16 cellular contexts compared by ENCODE assay signal in genomic region chr9:123571240-123571639, GRCh38.
DNase-seq lines count a peak whose midpoint lies in the region; ATAC-seq and TF ChIP-seq lines count a peak whose summit lies in the region.
"Had no signal": no experiment of that assay in that cellular context is flagged by ENCODE, and none has a peak within 500 bp of the region (broad histone marks: within the 10 kb centered on the region; RNA-seq: fewer than 3 reads in every experiment).

No MANE protein-coding gene starts in this region.

- TF ChIP-seq CTCF in MCF 10A (IDR thresholded peaks at IDR 0.05; ENCODE audit: unreplicated experiment) (no peak), adrenal gland (IDR thresholded peaks at IDR 0.05) (no peak)

- ATAC-seq in GM19397 (IDR thresholded peaks at IDR 0.05; ENCODE audit: unreplicated experiment) (peak; percentile 53), HG02981 (IDR thresholded peaks at IDR 0.05; ENCODE audit: unreplicated experiment) (peak; percentile 61)
- peak; percentile 83 to 88 for ATAC-seq in stimulated activated naive B cell treated with anti-CD40 and anti-IgM and Interleukin-4, amounts not matched to agents 10 μg/mL and 1 μg/mL and 100 μg/mL, for 72 hours (replicated peaks)
- ATAC-seq: K562 had no signal

- POLR2A ChIA-PET in MCF 10A (lab: Yijun Ruan, JAX) = interaction anchor here (1.4 kb wide), 1 partner anchor 16 kb away, joined by 6 read pairs; no protein-coding TSS in a partner anchor

- DNase-seq in activated naive CD4-positive, alpha-beta T cell treated with anti-CD3 and anti-CD28 coated beads, Interleukin-2, amount 10 ng/mL, durations not matched to agents 7 days and 5 days = no peak
- no peak for DNase-seq in stimulated activated naive B cell treated with anti-CD40 and anti-IgM and Interleukin-4, amounts not matched to agents 10 μg/mL and 1 μg/mL and 100 μg/mL, for 72 hours
- DNase-seq in MCF 10A (ENCODE audit: unreplicated experiment) (no peak), NCI-H1436 treated with DMSO at 0.1 percent for 48 hours (lab: John Stamatoyannopoulos, UW) (no peak), adrenal gland (no peak)
- DNase-seq: 8988T; AML-193; Caco-2; CD8-positive, alpha-beta memory T cell; GOT3; H9 had no signal

- H3K4me1 ChIP-seq in adrenal gland (replicated peaks in 1 of 2) = no peaks in the 10 kb centered on the region
- H3K4me1 ChIP-seq: Caco-2 had no signal

- peaks cover 9% of the 10 kb centered on the region for H3K9me3 Mint-ChIP-seq in activated naive CD4-positive, alpha-beta T cell treated with anti-CD3 and anti-CD28 coated beads, Interleukin-2, amount 50 U/mL, for 24 hours
- H3K9me3 Mint-ChIP-seq in activated naive CD4-positive, alpha-beta T cell treated with anti-CD3 and anti-CD28 coated beads, Interleukin-2, amount 10 ng/mL, durations not matched to agents 7 days and 5 days = peaks cover 7% of the 10 kb centered on the region
- peaks cover under 1 to 3% of the 10 kb centered on the region in 2 donors for H3K9me3 Mint-ChIP-seq in stimulated activated naive B cell treated with anti-CD40 and anti-IgM and Interleukin-4, amounts not matched to agents 10 μg/mL and 1 μg/mL and 100 μg/mL, for 72 hours
- H3K9me3 Mint-ChIP-seq in MCF 10A (ENCODE audit: unreplicated experiment) = peaks cover 10% of the 10 kb centered on the region

- H3K36me3 ChIP-seq in adrenal gland (replicated peaks in 1 of 2) = no peaks in the 10 kb centered on the region

- CTCF ChIA-PET in activated naive CD4-positive, alpha-beta T cell treated with anti-CD3 and anti-CD28 coated beads, Interleukin-2, amount 10 ng/mL, durations not matched to agents 7 days and 5 days (lab: Charles Lee) = interaction anchor here (0.6 kb wide), 1 partner anchor 20 kb away, joined by 3 read pairs; no protein-coding TSS in a partner anchor
- CTCF ChIA-PET in MCF 10A (lab: Yijun Ruan, JAX) = no interaction called here

- 85 to 96% (median 89%) methylated on average over 2 of the region's 2 CpGs for WGBS in adrenal gland, 4 donors

- H3K27me3 Mint-ChIP-seq in activated naive CD4-positive, alpha-beta T cell treated with anti-CD3 and anti-CD28 coated beads, Interleukin-2, amount 50 U/mL, for 24 hours = no peaks in the 10 kb centered on the region
- no peaks in the 10 kb centered on the region for H3K27me3 Mint-ChIP-seq in activated naive CD4-positive, alpha-beta T cell treated with anti-CD3 and anti-CD28 coated beads, Interleukin-2, amount 10 ng/mL, durations not matched to agents 7 days and 5 days
- H3K27me3 Mint-ChIP-seq in stimulated activated naive B cell treated with anti-CD40 and anti-IgM and Interleukin-4, amounts not matched to agents 10 μg/mL and 1 μg/mL and 100 μg/mL, for 72 hours = no peaks in the 10 kb centered on the region
- H3K27me3 Mint-ChIP-seq in MCF 10A (ENCODE audit: insufficient read depth, unreplicated experiment) = no peaks in the 10 kb centered on the region

- no peak overlapping the region for H3K4me3 ChIP-seq in adrenal gland
- H3K4me3 ChIP-seq: BLaER1, K562 had no signal

- no peaks in the 10 kb centered on the region for H3K4me1 Mint-ChIP-seq in activated naive CD4-positive, alpha-beta T cell treated with anti-CD3 and anti-CD28 coated beads, Interleukin-2, amount 50 U/mL, for 24 hours
- H3K4me1 Mint-ChIP-seq in activated naive CD4-positive, alpha-beta T cell treated with anti-CD3 and anti-CD28 coated beads, Interleukin-2, amount 10 ng/mL, durations not matched to agents 7 days and 5 days = no peaks in the 10 kb centered on the region
- peaks cover 10 to 23% of the 10 kb centered on the region in 2 donors for H3K4me1 Mint-ChIP-seq in stimulated activated naive B cell treated with anti-CD40 and anti-IgM and Interleukin-4, amounts not matched to agents 10 μg/mL and 1 μg/mL and 100 μg/mL, for 72 hours
- H3K4me1 Mint-ChIP-seq in MCF 10A (ENCODE audit: insufficient read depth, unreplicated experiment) = no peaks in the 10 kb centered on the region
- H3K4me1 Mint-ChIP-seq: CD8-positive, alpha-beta memory T cell had no signal

- no peak for TF ChIP-seq POLR2A in adrenal gland (IDR thresholded peaks at IDR 0.05)

- intact Hi-C loops in MCF 10A (cut with micrococcal nuclease) = no loop called here
- intact Hi-C loops in adrenal gland (cut with DNase I) = no loop called here

- H3K27ac Mint-ChIP-seq in activated naive CD4-positive, alpha-beta T cell treated with anti-CD3 and anti-CD28 coated beads, Interleukin-2, amount 50 U/mL, for 24 hours = peak overlapping the region; percentile 59
- H3K27ac Mint-ChIP-seq in activated naive CD4-positive, alpha-beta T cell treated with anti-CD3 and anti-CD28 coated beads, Interleukin-2, amount 10 ng/mL, durations not matched to agents 7 days and 5 days = no peak overlapping the region
- H3K27ac Mint-ChIP-seq in stimulated activated naive B cell treated with anti-CD40 and anti-IgM and Interleukin-4, amounts not matched to agents 10 μg/mL and 1 μg/mL and 100 μg/mL, for 72 hours = no peak overlapping the region
- no peak overlapping the region for H3K27ac Mint-ChIP-seq in MCF 10A (ENCODE audit: low read depth, unreplicated experiment)
- H3K27ac Mint-ChIP-seq: CD8-positive, alpha-beta memory T cell; H9 had no signal

- BruUV-seq in MCF 10A (replicated peaks; lab: Mats Ljungman, UMichigan) = no TSS peak

- H3K9me3 ChIP-seq in adrenal gland (replicated peaks in 1 of 3) = no peaks in the 10 kb centered on the region
- H3K9me3 ChIP-seq: Caco-2 had no signal

- peaks cover 36% of the 10 kb centered on the region for H3K36me3 Mint-ChIP-seq in activated naive CD4-positive, alpha-beta T cell treated with anti-CD3 and anti-CD28 coated beads, Interleukin-2, amount 50 U/mL, for 24 hours
- H3K36me3 Mint-ChIP-seq in activated naive CD4-positive, alpha-beta T cell treated with anti-CD3 and anti-CD28 coated beads, Interleukin-2, amount 10 ng/mL, durations not matched to agents 7 days and 5 days = peaks cover 9% of the 10 kb centered on the region
- H3K36me3 Mint-ChIP-seq in stimulated activated naive B cell treated with anti-CD40 and anti-IgM and Interleukin-4, amounts not matched to agents 10 μg/mL and 1 μg/mL and 100 μg/mL, for 72 hours = peaks cover 16 to 39% of the 10 kb centered on the region in 2 donors
- peaks cover 9% of the 10 kb centered on the region for H3K36me3 Mint-ChIP-seq in MCF 10A (ENCODE audit: insufficient read depth, unreplicated experiment)

- H3K4me3 Mint-ChIP-seq in activated naive CD4-positive, alpha-beta T cell treated with anti-CD3 and anti-CD28 coated beads, Interleukin-2, amount 50 U/mL, for 24 hours = no peak overlapping the region
- no peak overlapping the region for H3K4me3 Mint-ChIP-seq in activated naive CD4-positive, alpha-beta T cell treated with anti-CD3 and anti-CD28 coated beads, Interleukin-2, amount 10 ng/mL, durations not matched to agents 7 days and 5 days
- H3K4me3 Mint-ChIP-seq in stimulated activated naive B cell treated with anti-CD40 and anti-IgM and Interleukin-4, amounts not matched to agents 10 μg/mL and 1 μg/mL and 100 μg/mL, for 72 hours = no peak overlapping the region
- H3K4me3 Mint-ChIP-seq in MCF 10A (ENCODE audit: unreplicated experiment) = no peak overlapping the region
- H3K4me3 Mint-ChIP-seq: CD8-positive, alpha-beta memory T cell; H9 had no signal

- H3K27me3 ChIP-seq in adrenal gland = no peaks in the 10 kb centered on the region
- H3K27me3 ChIP-seq: BLaER1 had no signal

- H3K27ac ChIP-seq in adrenal gland = no peak overlapping the region
- H3K27ac ChIP-seq: BLaER1 had no signal
